In genomic region chr6:73523434-73524123, GRCh38 we compare ENCODE assay signal across 1 cellular context.
A peak's percentile ranks its signal among the peaks of the same experiment; 100 is the strongest.
TF ChIP-seq lines count a peak whose summit lies in the region.

No MANE protein-coding gene starts in this region.

TF ChIP-seq in K562, 482 proteins besides CTCF, POLR2A, EP300 and RAD21 (continued from another document and continues in another):
- TF ChIP-seq SFPQ (IDR thresholded peaks at IDR 0.05; ENCODE audit: low read depth, low read length) (no peak), CCNT2 (IDR thresholded peaks at IDR 0.05; ENCODE audit: borderline replicate concordance, extremely low read depth, insufficient read length, low read depth, low read length) (peak; percentile 82), FOXK2 (conservative IDR thresholded peaks at IDR 0.05 in 1 of 2, IDR thresholded peaks at IDR 0.05 in 1 of 2; ENCODE audit: low read depth in 2 of 2) (no peak; a peak in 1 of 4 replicates), HMGXB4 (CRISPR knock-in tag; IDR thresholded peaks at IDR 0.05) (no peak), CREB3 (tag; conservative IDR thresholded peaks at IDR 0.05; ENCODE audit: low read depth) (peak; percentile 53), ESRRB (CRISPR knock-in tag; IDR thresholded peaks at IDR 0.05; ENCODE audit: borderline replicate concordance) (no peak), RBM25 (IDR thresholded peaks at IDR 0.05; ENCODE audit: low read depth, low read length, severe bottlenecking) (no peak), CHD7 (IDR thresholded peaks at IDR 0.05; ENCODE audit: low read depth, low read length) (no peak), NCOA6 (IDR thresholded peaks at IDR 0.05) (no peak), ID3 (CRISPR knock-in tag; IDR thresholded peaks at IDR 0.05) (no peak), ID3 (tag; IDR thresholded peaks at IDR 0.05) (peak; percentile 71; the same call in 1 of the 2 replicates), E2F6 (IDR thresholded peaks at IDR 0.05; ENCODE audit: borderline replicate concordance in 1 of 2, extremely low read depth in 1 of 2, insufficient read depth in 1 of 2, insufficient read length in 1 of 2, low read depth in 1 of 2, low read length in 1 of 2, poor library complexity in 1 of 2, severe bottlenecking in 1 of 2) (peak; percentile 23 to 76), RERE (CRISPR knock-in tag; IDR thresholded peaks at IDR 0.05; ENCODE audit: borderline replicate concordance) (no peak), DDX20 (tag; IDR thresholded peaks at IDR 0.05; ENCODE audit: low read depth) (no peak), ZNF354B (CRISPR knock-in tag; IDR thresholded peaks at IDR 0.05) (no peak), ZNF134 (CRISPR knock-in tag; conservative IDR thresholded peaks at IDR 0.05) (no peak), SMAD2 (IDR thresholded peaks at IDR 0.05; ENCODE audit: low read depth, low read length) (no peak), FOXK1 (CRISPR knock-in tag; IDR thresholded peaks at IDR 0.05; ENCODE audit: borderline replicate concordance) (no peak), DLX4 (CRISPR knock-in tag; IDR thresholded peaks at IDR 0.05) (no peak), HDAC6 (IDR thresholded peaks at IDR 0.05; ENCODE audit: low read depth, low read length) (no peak), ZBTB9 (CRISPR knock-in tag; IDR thresholded peaks at IDR 0.05) (no peak), ZNF253 (CRISPR knock-in tag; conservative IDR thresholded peaks at IDR 0.05) (no peak), HDAC1 (IDR thresholded peaks at IDR 0.05) (peak in 1 of 2 experiments; percentile 88; a peak in 2 of 4 replicates), CBX1 (IDR thresholded peaks at IDR 0.05; ENCODE audit: low read depth) (no peak; the same call in 1 of the 2 replicates), MYNN (IDR thresholded peaks at IDR 0.05) (no peak), MYNN (CRISPR knock-in tag; IDR thresholded peaks at IDR 0.05) (no peak), ZNF12 (CRISPR knock-in tag; IDR thresholded peaks at IDR 0.05) (no peak)
